ENCODE assay signal across 1 cellular context in genomic region chr1:111032295-111032897, GRCh38.
TF ChIP-seq lines count a peak whose summit lies in the region.

No MANE protein-coding gene starts in this region.

TF ChIP-seq in SK-N-SH treated with all-trans-retinoic acid at 6 μM for 48 hours, 23 proteins besides CTCF, POLR2A, EP300 and RAD21 (continued from another document):
- TF ChIP-seq ARNTL (CRISPR knock-in tag; IDR thresholded peaks at IDR 0.05; ENCODE audit: borderline replicate concordance, low read depth), result no peak
- no peak for TF ChIP-seq OSR1 (CRISPR knock-in tag; IDR thresholded peaks at IDR 0.05)
- no peak for TF ChIP-seq POU6F1 (CRISPR knock-in tag; IDR thresholded peaks at IDR 0.05; ENCODE audit: borderline replicate concordance, low read depth)
- TF ChIP-seq BACH2 (CRISPR knock-in tag; IDR thresholded peaks at IDR 0.05; ENCODE audit: borderline replicate concordance), result no peak
